8 cellular contexts compared by ENCODE assay signal in genomic region chr16:70778901-70779309, GRCh38. TPM values are rescaled to one million over a fixed set of nuclear protein-coding genes. Genes with fewer than 3 reads are reported as not detected.
DNase-seq lines count a peak whose midpoint lies in the region; ATAC-seq and TF ChIP-seq lines count a peak whose summit lies in the region.

No MANE protein-coding gene starts in this region.

- no peak for ATAC-seq in GM18867 (IDR thresholded peaks at IDR 0.05; ENCODE audit: unreplicated experiment)

- H3K27me3 ChIP-seq in left ventricle myocardium inferior (ENCODE audit: low read depth) (no peaks in the 10 kb centered on the region), testis (no peaks in the 10 kb centered on the region)

- WGBS in testis, 2 donors = 40 to 54% methylated on average over 8 of the region's 8 CpGs

- TF ChIP-seq CTCF in left ventricle myocardium inferior (IDR thresholded peaks at IDR 0.05; ENCODE audit: borderline replicate concordance) (no peak), testis (IDR thresholded peaks at IDR 0.05) (no peak)

- peaks cover 56% of the 10 kb centered on the region for H3K36me3 ChIP-seq in left ventricle myocardium inferior
- H3K36me3 ChIP-seq in testis (ENCODE audit: low read depth, missing control alignments) = no peaks in the 10 kb centered on the region

- DNase-seq in NCI-H1417 (lab: John Stamatoyannopoulos, UW) (peak in 2 of 3 experiments; percentile 34 to 46), NCI-H1417 treated with DMSO at 0.1 percent for 48 hours (lab: John Stamatoyannopoulos, UW) (no peak), SW 1271 (lab: John Stamatoyannopoulos, UW) (peak; percentile 35 to 61), left ventricle myocardium inferior (peak; percentile 49), testis (peak; percentile 68), NOMO-1 treated with dmso at 0.1 percent for 144 hours (lab: John Stamatoyannopoulos, UW; ENCODE audit: unreplicated experiment) (no peak)
- no peak for DNase-seq in stimulated activated CD4-positive, alpha-beta T cell treated with anti-CD3 and anti-CD28 coated beads, Interleukin-2, amount 100 ng/mL, for 24 hours

- H3K4me1 ChIP-seq in left ventricle myocardium inferior (no peaks in the 10 kb centered on the region), testis (no peaks in the 10 kb centered on the region)

- intact Hi-C loops in left ventricle myocardium inferior (cut with micrococcal nuclease) = no loop called here
- intact Hi-C loops in testis (cut with DNase I; ENCODE audit: low total_unique reads) = no loop called here

- H3K4me3 ChIP-seq in left ventricle myocardium inferior (no peak overlapping the region), testis (no peak overlapping the region)

- H3K9me3 ChIP-seq in left ventricle myocardium inferior (replicated peaks) = no peaks in the 10 kb centered on the region
- H3K9me3 ChIP-seq in testis = no peaks in the 10 kb centered on the region

- peak overlapping the region; percentile 6 for H3K27ac ChIP-seq in left ventricle myocardium inferior (replicated peaks)
- H3K27ac ChIP-seq in testis = no peak overlapping the region

- no peak for TF ChIP-seq POLR2A in testis (IDR thresholded peaks at IDR 0.05)

RNA-seq across cellular contexts. Expression of gene VAC14, which starts 22.1 kb away (rescaled TPM):
- 21.0 TPM for total RNA-seq in left ventricle myocardium inferior
- total RNA-seq in testis = 10 to 100 TPM; 61.8 to 80.5 TPM
- polyA plus RNA-seq in testis (ENCODE audit: insufficient read depth, low read depth, low replicate concordance) = 41.0 TPM

Comparison
In these comparisons a context has a peak if more than half of its experiments do, and no peak if none do; other contexts are left out.
1. DNase-seq: peak in NCI-H1417 (2 of 3), SW 1271 (2 of 2), left ventricle myocardium inferior (single experiment) and testis (single experiment); none in NCI-H1417 treated with DMSO at 0.1 percent for 48 hours (single experiment), stimulated activated CD4-positive, alpha-beta T cell treated with anti-CD3 and anti-CD28 coated beads, Interleukin-2, amount 100 ng/mL, for 24 hours (0 of 2) and NOMO-1 treated with dmso at 0.1 percent for 144 hours (single experiment).